22 cellular contexts compared by ENCODE assay signal in the genomic region with DNA sequence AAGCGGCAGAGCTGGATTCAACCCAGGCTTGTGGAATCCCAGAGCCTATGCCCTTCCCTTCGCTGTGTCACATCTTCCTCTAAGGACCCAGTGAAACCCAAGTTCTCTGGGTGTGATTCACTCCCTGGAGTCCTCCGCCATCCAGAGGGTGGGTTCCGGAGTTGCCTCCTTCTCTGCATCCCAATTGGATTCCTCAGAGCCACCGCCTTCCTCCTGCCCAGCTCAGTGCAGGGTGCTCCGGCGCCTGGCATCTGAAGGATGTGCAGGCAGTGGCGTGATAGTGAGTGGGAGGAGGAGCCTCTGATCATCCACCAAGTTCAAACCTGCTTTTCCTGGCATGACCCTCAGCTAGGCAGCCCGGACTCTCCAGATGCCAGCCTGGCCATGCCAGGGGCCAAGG. TPM values are rescaled to one million over a fixed set of nuclear protein-coding genes. Genes with fewer than 3 reads are reported as not detected.
DNase-seq lines count a peak whose midpoint lies in the region; ATAC-seq, FAIRE-seq and TF ChIP-seq lines count a peak whose summit lies in the region.
"Had no signal": no experiment of that assay in that cellular context is flagged by ENCODE, and none has a peak within 500 bp of the region (broad histone marks: within the 10 kb centered on the region; RNA-seq: fewer than 3 reads in every experiment).

No MANE protein-coding gene starts in this region.

- 52% methylated on average over 8 of the region's 9 CpGs for WGBS in A549 (ENCODE audit: missing lambda C conversion rate)

- no peak overlapping the region for H3K27ac Mint-ChIP-seq in activated T-cell treated with anti-CD3 and anti-CD28 coated beads, Interleukin-2, amount 50 U/mL, for 72 hours
- H3K27ac Mint-ChIP-seq: CD8-positive, alpha-beta T cell; H9; neural progenitor cell had no signal

- dilution Hi-C loops in keratinocyte (cut with MboI; ENCODE audit: extremely low pct_ligation_motif_present, low sequenced_read_pairs), result no loop called here

- no peak overlapping the region for H3K4me3 Mint-ChIP-seq in activated T-cell treated with anti-CD3 and anti-CD28 coated beads, Interleukin-2, amount 50 U/mL, for 72 hours
- H3K4me3 Mint-ChIP-seq: CD8-positive, alpha-beta T cell; central memory CD8-positive, alpha-beta T cell; H9; neural progenitor cell had no signal

- CTCF ChIA-PET in A549 (lab: Yijun Ruan, JAX), result no interaction called here
- CTCF ChIA-PET in HCT116 (lab: Charles Lee), result interaction anchor here (1.0 kb wide), 1 partner anchor 17 kb away, joined by 4 read pairs; no protein-coding TSS in a partner anchor

- no TSS peak for BruUV-seq in HCT116 (replicated peaks; lab: Mats Ljungman, UMichigan)

- TF ChIP-seq CTCF in A549 (IDR thresholded peaks at IDR 0.05) (no peak), HCT116 (IDR thresholded peaks at IDR 0.05 in 2 of 3, conservative IDR thresholded peaks at IDR 0.05 in 1 of 3; ENCODE audit: borderline replicate concordance in 1 of 3, insufficient read depth in 1 of 3, low read depth in 2 of 3, low read length in 2 of 3) (no peak), RWPE2 (IDR thresholded peaks at IDR 0.05; ENCODE audit: poor library complexity, severe bottlenecking) (peak; percentile 16), keratinocyte (optimal IDR thresholded peaks at IDR 0.05 in 1 of 3, IDR thresholded peaks at IDR 0.05 in 1 of 3, conservative IDR thresholded peaks at IDR 0.05 in 1 of 3; ENCODE audit: extremely low read depth in 1 of 3, insufficient read depth in 2 of 3, low read length in 3 of 3) (no peak)

- H3K36me3 ChIP-seq in HCT116 (ENCODE audit: control insufficient read depth in 1 of 2, insufficient read depth in 2 of 2, low read length in 2 of 2), result no peaks in the 10 kb centered on the region
- no peaks in the 10 kb centered on the region for H3K36me3 ChIP-seq in RWPE2 (ENCODE audit: low read depth)
- H3K36me3 ChIP-seq in keratinocyte (ENCODE audit: control insufficient read depth in 2 of 2, extremely low read depth in 1 of 2, insufficient read depth in 2 of 2, low read length in 2 of 2), result no peaks in the 10 kb centered on the region
- H3K36me3 ChIP-seq: neural progenitor cell, SJCRH30, spleen had no signal

- DNase-seq in A549 (ENCODE audit: low read depth in 1 of 2, low spot score in 1 of 2) (no peak), HCT116 (ENCODE audit: low read depth, low spot score) (no peak), RWPE2 (ENCODE audit: low spot score) (peak; percentile 97), keratinocyte (ENCODE audit: low read depth, low spot score) (peak; percentile 99), AG08396 (ENCODE audit: low spot score) (no peak)
- no peak for DNase-seq in activated T-cell treated with anti-CD3 and anti-CD28 coated beads, Interleukin-2, amount 50 U/mL, for 72 hours
- DNase-seq: activated CD4-positive, alpha-beta T cell treated with anti-CD3 and anti-CD28 coated beads, Interleukin-2, amount 50 U/mL, for 48 hours; activated naive CD4-positive, alpha-beta T cell treated with Interleukin-2 at 50 U/mL for 16 hours; activated T-cell treated with anti-CD3 and anti-CD28 coated beads for 4 hours; anterior cingulate cortex; CD8-positive, alpha-beta T cell; H9; left ventricle myocardium superior; NCI-H187; NCI-H510A treated with DMSO at 0.1 percent for 48 hours; SJCRH30; spleen; stimulated activated CD4-positive, alpha-beta T cell treated with anti-CD3 and anti-CD28 coated beads, Interleukin-4, amount 100 ng/mL, for 4 hours had no signal

- intact Hi-C loops in HCT116 (cut with micrococcal nuclease), result no loop called here

- H4K20me1 ChIP-seq in HCT116 (ENCODE audit: insufficient read depth) (no peaks in the 10 kb centered on the region), keratinocyte (ENCODE audit: control insufficient read depth, extremely low read depth, insufficient read depth, low read length) (no peaks in the 10 kb centered on the region)

- ATAC-seq in A549 (peak; percentile 19 to 70; a peak in 4 of 6 replicates), HCT116 (peak; percentile 87), RWPE2 (ENCODE audit: low read depth) (peak; percentile 99), GM21447 (IDR thresholded peaks at IDR 0.05; ENCODE audit: unreplicated experiment) (no peak), GM18511 (IDR thresholded peaks at IDR 0.05; ENCODE audit: unreplicated experiment) (no peak)
- no peak for ATAC-seq in activated T-cell treated with anti-CD3 and anti-CD28 coated beads, Interleukin-2, amount 50 U/mL, for 72 hours (replicated peaks in 1 of 2)
- ATAC-seq: CD8-positive, alpha-beta T cell; left ventricle myocardium superior had no signal

- TF ChIP-seq RAD21 in A549 (conservative IDR thresholded peaks at IDR 0.05 in 1 of 2, IDR thresholded peaks at IDR 0.05 in 1 of 2) (no peak), HCT116 (IDR thresholded peaks at IDR 0.05; ENCODE audit: low read depth) (no peak)

- no peaks in the 10 kb centered on the region for H3K4me1 Mint-ChIP-seq in activated T-cell treated with anti-CD3 and anti-CD28 coated beads, Interleukin-2, amount 50 U/mL, for 72 hours (ENCODE audit: low read depth)
- H3K4me1 Mint-ChIP-seq: central memory CD8-positive, alpha-beta T cell; neural progenitor cell had no signal

- no peaks in the 10 kb centered on the region for H3K9me2 ChIP-seq in HCT116 (ENCODE audit: insufficient read depth)

- H3K9me3 Mint-ChIP-seq in activated T-cell treated with anti-CD3 and anti-CD28 coated beads, Interleukin-2, amount 50 U/mL, for 72 hours, result no peaks in the 10 kb centered on the region
- H3K9me3 Mint-ChIP-seq: CD8-positive, alpha-beta T cell; central memory CD8-positive, alpha-beta T cell; H9; neural progenitor cell had no signal

- H3K36me3 Mint-ChIP-seq in activated T-cell treated with anti-CD3 and anti-CD28 coated beads, Interleukin-2, amount 50 U/mL, for 72 hours (ENCODE audit: insufficient read depth in 2 of 2), result no peaks in the 10 kb centered on the region
- H3K36me3 Mint-ChIP-seq: CD8-positive, alpha-beta T cell; neural progenitor cell had no signal

- POLR2A ChIA-PET in A549 (lab: Yijun Ruan, JAX) (no interaction called here), HCT116 (lab: Charles Lee) (no interaction called here)

- no peak for TF ChIP-seq POLR2A in A549 (IDR thresholded peaks at IDR 0.05; ENCODE audit: low read length)
- TF ChIP-seq POLR2A in HCT116 (IDR thresholded peaks at IDR 0.05; ENCODE audit: borderline replicate concordance, extremely low read depth, insufficient read depth, insufficient read length), result no peak

- FAIRE-seq in A549 (lab: Jason Lieb, UNC) (no peak), keratinocyte (lab: Jason Lieb, UNC) (peak; percentile 98)

- H2AFZ ChIP-seq in HCT116 (ENCODE audit: low read depth, low read length, poor library complexity, severe bottlenecking), result peak overlapping the region; percentile 19
- peak overlapping the region; percentile 83 for H2AFZ ChIP-seq in keratinocyte (ENCODE audit: control insufficient read depth, low read length)
- H2AFZ ChIP-seq: neural progenitor cell had no signal

- H3K9ac ChIP-seq in HCT116 (ENCODE audit: low read length), result no peak overlapping the region
- peak overlapping the region; percentile 74 for H3K9ac ChIP-seq in keratinocyte (ENCODE audit: control insufficient read depth, extremely low read depth, insufficient read depth, low read length)
- H3K9ac ChIP-seq: neural progenitor cell had no signal

- TF ChIP-seq EP300 in A549 (IDR thresholded peaks at IDR 0.05), result no peak

- H3K79me2 ChIP-seq in HCT116 (ENCODE audit: insufficient read depth, low read length) (no peaks in the 10 kb centered on the region), keratinocyte (ENCODE audit: control insufficient read depth, insufficient read depth, low read length) (no peaks in the 10 kb centered on the region)

- H3K27ac ChIP-seq in A549 (no peak overlapping the region), HCT116 (ENCODE audit: low read depth, low read length) (no peak overlapping the region), RWPE2 (ENCODE audit: poor library complexity, severe bottlenecking) (peak overlapping the region; percentile 82), keratinocyte (ENCODE audit: control insufficient read depth, insufficient read depth, low read length) (peak overlapping the region; percentile 90)
- H3K27ac ChIP-seq: neural progenitor cell, SJCRH30, spleen had no signal

- H3K27me3 Mint-ChIP-seq in activated T-cell treated with anti-CD3 and anti-CD28 coated beads, Interleukin-2, amount 50 U/mL, for 72 hours (ENCODE audit: low read depth), result no peaks in the 10 kb centered on the region
- H3K27me3 Mint-ChIP-seq: central memory CD8-positive, alpha-beta T cell had no signal

- RAD21 ChIA-PET in HCT116 (lab: Charles Lee; ENCODE audit: low non-redundant PET in 1 of 2, low total read pairs in 2 of 2, uncharacterized antibody in 2 of 2, unreplicated experiment in 2 of 2), result no interaction called here

- H3K4me2 ChIP-seq in A549 (no peak overlapping the region), HCT116 (ENCODE audit: low read length) (peak overlapping the region; percentile 74), keratinocyte (ENCODE audit: control insufficient read depth, extremely low read depth, insufficient read depth, low read depth, low read length) (peak overlapping the region; percentile 95)
- H3K4me2 ChIP-seq: neural progenitor cell had no signal

- no peaks in the 10 kb centered on the region for H3K9me1 ChIP-seq in keratinocyte (ENCODE audit: control insufficient read depth, extremely low read depth, insufficient read depth, low read length)

- H3K27me3 ChIP-seq in HCT116 (ENCODE audit: insufficient read depth, low read length) (no peaks in the 10 kb centered on the region), RWPE2 (ENCODE audit: insufficient read depth, poor library complexity, severe bottlenecking) (no peaks in the 10 kb centered on the region), keratinocyte (ENCODE audit: control insufficient read depth, extremely low read depth, insufficient read depth, low read length) (no peaks in the 10 kb centered on the region)
- H3K27me3 ChIP-seq: neural progenitor cell had no signal

- H3K4me3 ChIP-seq in A549, result no peak overlapping the region
- peak overlapping the region; percentile 9 to 22; a peak in 2 of 4 replicates for H3K4me3 ChIP-seq in HCT116 (replicated peaks in 1 of 2; ENCODE audit: low read depth in 1 of 2, low read length in 2 of 2)
- no peak overlapping the region for H3K4me3 ChIP-seq in RWPE2 (ENCODE audit: severe bottlenecking)
- H3K4me3 ChIP-seq in keratinocyte (ENCODE audit: control insufficient read depth in 2 of 3, extremely low read depth in 1 of 3, insufficient read depth in 2 of 3, low read depth in 1 of 3, low read length in 3 of 3), result peak overlapping the region in 2 of 3 experiments; percentile 57 to 64
- H3K4me3 ChIP-seq: neural progenitor cell, SJCRH30, spleen had no signal

- H3K9me3 ChIP-seq in A549, result no peaks in the 10 kb centered on the region
- H3K9me3 ChIP-seq in HCT116 (ENCODE audit: control insufficient read depth in 1 of 2, insufficient read depth in 1 of 2, low read depth in 1 of 2, low read length in 2 of 2), result no peaks in the 10 kb centered on the region
- H3K9me3 ChIP-seq in RWPE2 (ENCODE audit: severe bottlenecking), result no peaks in the 10 kb centered on the region
- no peaks in the 10 kb centered on the region for H3K9me3 ChIP-seq in keratinocyte (ENCODE audit: control insufficient read depth, low read depth, low read length)
- H3K9me3 ChIP-seq: SJCRH30, spleen had no signal

- H3K4me1 ChIP-seq in A549 (no peaks in the 10 kb centered on the region), HCT116 (ENCODE audit: control insufficient read depth in 1 of 2, insufficient read depth in 2 of 2, low read length in 2 of 2) (peaks cover 6 to 9% of the 10 kb centered on the region in 2 experiments; a peak in 3 of 4 replicates), RWPE2 (ENCODE audit: insufficient read depth, poor library complexity, severe bottlenecking) (peaks cover 6% of the 10 kb centered on the region), keratinocyte (ENCODE audit: control insufficient read depth, extremely low read depth, insufficient read depth, low read length) (peaks cover 5% of the 10 kb centered on the region)
- H3K4me1 ChIP-seq: neural progenitor cell, SJCRH30, spleen had no signal

RNA-seq across cellular contexts. Expression of gene RCC2, which starts 20.8 kb away (rescaled TPM):
- polyA plus RNA-seq in A549 (2011; rRNA removed), result 58.3 and 60.9 TPM in 2 replicates
- 70.9 and 80.5 TPM in 2 replicates for polyA plus RNA-seq in A549 (2012; cell fraction: cytosol; rRNA removed)
- 167 and 206 TPM in 2 replicates for polyA plus RNA-seq in A549 (2012; cell fraction: nucleus; rRNA removed)
- 82.5 to 90.0 TPM (median 84.7 TPM) in 3 replicates for polyA plus RNA-seq in A549 (2017; fragmentation: RNase III; extraction: RNeasy Plus Mini Kit Qiagen cat#74134 plus additional on column Dnase treatment)
- 52.3 and 73.8 TPM in 2 replicates for polyA minus RNA-seq in A549 (2011; rRNA and poly(A)+ RNA removed)
- total RNA-seq in HCT116 (2021; ENCODE audit: unreplicated experiment), result 178 TPM
- 126 and 133 TPM in 2 replicates for polyA plus RNA-seq in HCT116 (2012)
- polyA plus RNA-seq in keratinocyte, result 29.4 to 103 TPM (median 45.2 TPM) in 3 replicates
- 27.6 TPM for polyA plus RNA-seq in keratinocyte (2011; ENCODE audit: low read depth)
- 53.0 and 56.5 TPM in 2 replicates for polyA plus RNA-seq in keratinocyte (2011; cell fraction: cytosol; rRNA removed)
- 106 and 109 TPM in 2 replicates for polyA plus RNA-seq in keratinocyte (2011; cell fraction: nucleus; rRNA removed)
- 81.8 and 95.7 TPM in 2 replicates for polyA plus RNA-seq in keratinocyte (2012; ENCODE audit: low replicate concordance)
- 76.6 to 117 TPM (median 85.3 TPM) in 3 replicates for polyA minus RNA-seq in keratinocyte
- polyA minus RNA-seq in keratinocyte (2011; cell fraction: cytosol; rRNA and poly(A)+ RNA removed), result 95.5 TPM
- polyA minus RNA-seq in keratinocyte (2011; cell fraction: nucleus; rRNA and poly(A)+ RNA removed), result 49.8 and 50.0 TPM in 2 replicates
- total RNA-seq in activated T-cell treated with anti-CD3 and anti-CD28 coated beads, Interleukin-2, amount 50 U/mL, for 72 hours, result 100 to 1,000 TPM; 217 to 272 TPM

Comparison
In these comparisons a context has a peak if more than half of its experiments do, and no peak if none do; other contexts are left out.
1. ATAC-seq: peak in A549 (2 of 2), HCT116 (single experiment) and RWPE2 (single experiment); none in GM21447 (single experiment), GM18511 (single experiment) and activated T-cell treated with anti-CD3 and anti-CD28 coated beads, Interleukin-2, amount 50 U/mL, for 72 hours (0 of 2).
2. DNase-seq: peak in RWPE2 (single experiment) and keratinocyte (single experiment); none in A549 (0 of 2), HCT116 (single experiment), activated T-cell treated with anti-CD3 and anti-CD28 coated beads, Interleukin-2, amount 50 U/mL, for 72 hours (0 of 2) and AG08396 (single experiment).
3. H3K27ac ChIP-seq: peak in RWPE2 (single experiment) and keratinocyte (single experiment); none in A549 (0 of 2) and HCT116 (single experiment).
4. H3K4me3 ChIP-seq: peak in HCT116 (2 of 2) and keratinocyte (2 of 3); none in A549 (single experiment) and RWPE2 (single experiment).
5. Of the 6 proteins assayed by ChIP-seq in both A549 and HCT116: peak only in A549: none; only in HCT116: MAX; in both: none; in neither: 5.